ENCODE assay signal across 8 cellular contexts in genomic region chr11:107859459-107860239, GRCh38. TPM values are rescaled to one million over a fixed set of nuclear protein-coding genes. Genes with fewer than 3 reads are reported as not detected.
A peak's percentile ranks its signal among the peaks of the same experiment; 100 is the strongest.
DNase-seq lines count a peak whose midpoint lies in the region; ATAC-seq, FAIRE-seq and TF ChIP-seq lines count a peak whose summit lies in the region.

No MANE protein-coding gene starts in this region.

- H3K9me3 ChIP-seq in liver (ENCODE audit: control insufficient read depth in 4 of 4, low read length in 3 of 4), result no peaks in the 10 kb centered on the region

- no peaks in the 10 kb centered on the region for H3K9me3 Mint-ChIP-seq in stimulated activated memory B cell treated with anti-CD40 and anti-IgM and Interleukin-4, amounts not matched to agents 10 μg/mL and 1 μg/mL and 100 μg/mL, for 72 hours

- H3K36me3 Mint-ChIP-seq in stimulated activated memory B cell treated with anti-CD40 and anti-IgM and Interleukin-4, amounts not matched to agents 10 μg/mL and 1 μg/mL and 100 μg/mL, for 72 hours, result peaks cover 11% of the 10 kb centered on the region

- TF ChIP-seq CTCF in bronchial epithelial cell (IDR thresholded peaks at IDR 0.05; ENCODE audit: insufficient read depth, low read length, severe bottlenecking) (no peak), liver (IDR thresholded peaks at IDR 0.05; ENCODE audit: low read depth, low read length, missing input control) (no peak)

- FAIRE-seq in bronchial epithelial cell (lab: Jason Lieb, UNC), result no peak

- no peak for TF ChIP-seq RAD21 in liver (IDR thresholded peaks at IDR 0.05)

- H3K9ac ChIP-seq in liver (ENCODE audit: low read depth in 1 of 2, low read length in 2 of 2), result no peak overlapping the region

- peak overlapping the region; percentile 89 for H3K4me3 Mint-ChIP-seq in stimulated activated memory B cell treated with anti-CD40 and anti-IgM and Interleukin-4, amounts not matched to agents 10 μg/mL and 1 μg/mL and 100 μg/mL, for 72 hours

- peaks cover 40% of the 10 kb centered on the region for H3K4me1 Mint-ChIP-seq in stimulated activated memory B cell treated with anti-CD40 and anti-IgM and Interleukin-4, amounts not matched to agents 10 μg/mL and 1 μg/mL and 100 μg/mL, for 72 hours

- ATAC-seq in stimulated activated memory B cell treated with anti-CD40 and anti-IgM and Interleukin-4, amounts not matched to agents 10 μg/mL and 1 μg/mL and 100 μg/mL, for 72 hours, result no peak
- ATAC-seq in GM21423 (IDR thresholded peaks at IDR 0.05; ENCODE audit: unreplicated experiment), result no peak

- no peaks in the 10 kb centered on the region for H3K36me3 ChIP-seq in bronchial epithelial cell (ENCODE audit: control insufficient read depth, insufficient read depth, low read length)
- no peaks in the 10 kb centered on the region for H3K36me3 ChIP-seq in liver (ENCODE audit: control insufficient read depth in 4 of 4, insufficient read depth in 3 of 4, low read depth in 1 of 4, low read length in 3 of 4)

- H3K27me3 ChIP-seq in bronchial epithelial cell (ENCODE audit: control insufficient read depth, insufficient read depth, low read length) (no peaks in the 10 kb centered on the region), liver (ENCODE audit: control insufficient read depth in 4 of 4, insufficient read depth in 4 of 4, low read length in 3 of 4) (no peaks in the 10 kb centered on the region)

- peak overlapping the region; percentile 87 for H3K27ac Mint-ChIP-seq in stimulated activated memory B cell treated with anti-CD40 and anti-IgM and Interleukin-4, amounts not matched to agents 10 μg/mL and 1 μg/mL and 100 μg/mL, for 72 hours

- peaks cover 6 to 20% (median 18%) of the 10 kb centered on the region in 4 donors for H3K4me1 ChIP-seq in liver (ENCODE audit: control insufficient read depth in 4 of 4, insufficient read depth in 4 of 4, low read length in 3 of 4)

- no peak overlapping the region for H3K27ac ChIP-seq in liver (ENCODE audit: low read depth in 1 of 2, low read length in 2 of 2)

- H3K27me3 Mint-ChIP-seq in stimulated activated memory B cell treated with anti-CD40 and anti-IgM and Interleukin-4, amounts not matched to agents 10 μg/mL and 1 μg/mL and 100 μg/mL, for 72 hours, result no peaks in the 10 kb centered on the region

- 6% methylated on average over 31 of the region's 31 CpGs for WGBS in liver

- H3K4me3 ChIP-seq in bronchial epithelial cell (ENCODE audit: low read depth, low read length) (peak overlapping the region; percentile 71), liver (ENCODE audit: low read depth in 1 of 3, low read length in 3 of 3) (peak overlapping the region in 2 of 3 donors; percentile 62 to 66)

- peak; percentile 8 for DNase-seq in activated gamma-delta T cell treated with Interleukin-2 at 50 U/mL for 16 hours
- DNase-seq in activated gamma-delta T cell (lab: John Stamatoyannopoulos, UW), result no peak
- DNase-seq in Kasumi-1 (lab: John Stamatoyannopoulos, UW), result peak; percentile 30 to 52
- peak; percentile 50 to 81 for DNase-seq in SW 1271 (lab: John Stamatoyannopoulos, UW)
- DNase-seq in bronchial epithelial cell (ENCODE audit: low read depth), result peak; percentile 28

TF ChIP-seq in liver, 16 proteins besides CTCF, POLR2A, EP300 and RAD21:
- TF ChIP-seq TAF1 (conservative IDR thresholded peaks at IDR 0.05) (no peak), FOXA1 (IDR thresholded peaks at IDR 0.05) (no peak), REST (IDR thresholded peaks at IDR 0.05) (no peak)

RNA-seq across cellular contexts. Expression of gene SLC35F2, which starts 1.1 kb away (rescaled TPM):
- 34.8 and 72.7 TPM in 2 replicates for total RNA-seq in bronchial epithelial cell
- total RNA-seq in liver, result 1 to 10 TPM in 1 of 2 donors, under 1 TPM in 1; 0.42 to 1.4 TPM
- polyA plus RNA-seq in liver, result under 1 TPM; 0.14 to 0.69 TPM

Comparison
In these comparisons a context has a peak if more than half of its experiments do, and no peak if none do; other contexts are left out.
1. RNA of gene SLC35F2, which starts 1.1 kb away (total RNA-seq): 34.8 to 72.7 TPM in bronchial epithelial cell; 0.42 to 1.4 TPM in liver; every median in the first group is over 10 times any median in the second.